Comparison of ENCODE assay signal across 1 cellular context in the genomic region with DNA sequence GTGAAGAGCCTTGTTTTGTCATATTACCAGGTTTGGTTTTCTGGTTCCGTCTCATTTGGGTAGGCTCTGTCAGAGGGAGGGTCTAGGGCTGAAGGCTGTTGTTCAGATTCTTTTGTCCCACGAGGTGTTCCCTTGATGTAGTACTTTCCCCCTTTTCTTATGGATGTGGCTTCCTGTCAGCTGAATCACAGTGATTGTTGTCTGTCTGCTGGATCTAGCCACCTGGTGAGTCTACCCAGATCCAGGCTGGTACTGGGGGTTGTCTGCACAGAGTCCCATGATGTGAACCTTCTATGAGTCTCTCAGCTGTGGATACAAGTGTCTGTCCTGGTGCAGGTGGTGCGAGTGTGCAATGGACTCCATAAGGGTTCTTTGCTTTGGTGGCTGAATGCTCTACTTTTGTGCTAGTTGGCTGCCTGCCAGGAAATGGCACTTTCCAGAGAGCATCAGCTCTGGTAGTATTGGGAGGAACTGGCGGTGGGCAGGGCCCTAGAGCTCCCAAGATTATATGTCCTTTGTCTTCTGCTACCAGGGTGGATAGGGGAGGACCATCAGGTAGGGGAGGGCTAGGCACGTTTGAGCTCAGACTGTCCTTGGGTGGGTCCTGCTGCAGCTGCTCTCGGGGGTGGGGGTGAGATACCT.
TF ChIP-seq lines count a peak whose summit lies in the region.

No MANE protein-coding gene starts in this region.

TF ChIP-seq in HEK293, 187 proteins besides CTCF, POLR2A, EP300 and RAD21 (continued from another document):
- no peak for TF ChIP-seq ZNF16 (tag by site-specific recombination; IDR thresholded peaks at IDR 0.05; ENCODE audit: low read depth)
- TF ChIP-seq ZNF776 (tag by site-specific recombination; IDR thresholded peaks at IDR 0.05; ENCODE audit: borderline replicate concordance) = 0 out of 2 replicates have a peak, but pooled peaks have one; percentile 54
- no peak for TF ChIP-seq ZBTB6 (tag by site-specific recombination; IDR thresholded peaks at IDR 0.05)
- no peak for TF ChIP-seq ZNF132 (tag by site-specific recombination; IDR thresholded peaks at IDR 0.05; ENCODE audit: borderline replicate concordance)
- TF ChIP-seq ZNF660 (tag by site-specific recombination; IDR thresholded peaks at IDR 0.05) = no peak
- TF ChIP-seq GLIS2 (tag by site-specific recombination; IDR thresholded peaks at IDR 0.05) = no peak
- TF ChIP-seq ZNF585B (tag by site-specific recombination; IDR thresholded peaks at IDR 0.05) = no peak
- no peak for TF ChIP-seq ZSCAN23 (tag by site-specific recombination; IDR thresholded peaks at IDR 0.05)
